Comparison of ENCODE assay signal across 8 cellular contexts in genomic region chr17:75808905-75809621, GRCh38. TPM values are rescaled to one million over a fixed set of nuclear protein-coding genes. Genes with fewer than 3 reads are reported as not detected.
DNase-seq lines count a peak whose midpoint lies in the region; ATAC-seq and TF ChIP-seq lines count a peak whose summit lies in the region.

No MANE protein-coding gene starts in this region.

- no peaks in the 10 kb centered on the region for H3K27me3 ChIP-seq in ascending aorta
- no peaks in the 10 kb centered on the region for H3K27me3 ChIP-seq in lower lobe of right lung (ENCODE audit: low read depth)

- no peaks in the 10 kb centered on the region for H3K9me3 ChIP-seq in ascending aorta
- H3K9me3 ChIP-seq in lower lobe of right lung = no peaks in the 10 kb centered on the region

- peaks cover 0 to 3% of the 10 kb centered on the region in 2 donors for H3K4me1 ChIP-seq in ascending aorta
- H3K4me1 ChIP-seq in lower lobe of right lung = peaks cover 4% of the 10 kb centered on the region

- ATAC-seq in HG02678 (IDR thresholded peaks at IDR 0.05; ENCODE audit: unreplicated experiment) = peak; percentile 55
- ATAC-seq in lower lobe of right lung = peak in 1 of 2 donors; percentile 31

- peak; percentile 71 for DNase-seq in ACHN
- DNase-seq in ascending aorta (ENCODE audit: low spot score in 2 of 2) = peak in 1 of 2 donors; percentile 83
- peak; percentile 41 for DNase-seq in lower lobe of right lung
- DNase-seq in NCI-H446 treated with DMSO at 0.1 percent for 48 hours (lab: John Stamatoyannopoulos, UW) = no peak
- DNase-seq in putamen (ENCODE audit: low spot score) = no peak
- DNase-seq in superior temporal gyrus (ENCODE audit: extremely low spot score) = no peak
- no peak for DNase-seq in COLO668 (lab: John Stamatoyannopoulos, UW; ENCODE audit: unreplicated experiment)

- TF ChIP-seq CTCF in ascending aorta (IDR thresholded peaks at IDR 0.05) (no peak), lower lobe of right lung (IDR thresholded peaks at IDR 0.05) (no peak)

- in situ Hi-C loops in ACHN (cut with HindIII; ENCODE audit: low pct_ligation_motif_present, low pct_unique_long_range_greater_than_20kb, low sequenced_read_pairs) = no loop called here

- H3K4me3 ChIP-seq in ascending aorta (no peak overlapping the region), lower lobe of right lung (no peak overlapping the region)

- H3K27ac ChIP-seq in ascending aorta (peak overlapping the region; percentile 58 to 62), lower lobe of right lung (no peak overlapping the region)

- intact Hi-C loops in ascending aorta (cut with DNase I) (no loop called here), lower lobe of right lung (cut with DNase I) (no loop called here)

- H3K36me3 ChIP-seq in ascending aorta (peaks cover 42 to 45% of the 10 kb centered on the region in 2 donors), lower lobe of right lung (peaks cover 46% of the 10 kb centered on the region)

RNA-seq across cellular contexts. Expression of gene UNK, which starts 24.5 kb away (rescaled TPM):
- 73.9 TPM for total RNA-seq in ascending aorta
- total RNA-seq in lower lobe of right lung = 31.1 TPM

RNA-seq across cellular contexts. Expression of gene UNC13D, which starts 35.1 kb away (rescaled TPM):
- 33.1 TPM for total RNA-seq in ascending aorta
- 118 TPM for total RNA-seq in lower lobe of right lung

RNA-seq across cellular contexts. Expression of gene GALK1, which starts 44.1 kb away (rescaled TPM):
- total RNA-seq in ascending aorta (101 TPM), lower lobe of right lung (34.0 TPM)

RNA-seq across cellular contexts. Expression of gene WBP2, which starts 46.1 kb away (rescaled TPM):
- total RNA-seq in ascending aorta (50.7 TPM), lower lobe of right lung (145 TPM)

Comparison
In these comparisons a context has a peak if more than half of its experiments do, and no peak if none do; other contexts are left out.
1. DNase-seq: peak in ACHN (single experiment) and lower lobe of right lung (single experiment); none in NCI-H446 treated with DMSO at 0.1 percent for 48 hours (single experiment), putamen (single experiment), superior temporal gyrus (single experiment) and COLO668 (single experiment).